ENCODE assay signal across 9 cellular contexts in genomic region chr20:63627700-63628245, GRCh38. TPM values are rescaled to one million over a fixed set of nuclear protein-coding genes. Genes with fewer than 3 reads are reported as not detected.
DNase-seq lines count a peak whose midpoint lies in the region; ATAC-seq, FAIRE-seq and TF ChIP-seq lines count a peak whose summit lies in the region.
"Had no signal": no experiment of that assay in that cellular context is flagged by ENCODE, and none has a peak within 500 bp of the region (broad histone marks: within the 10 kb centered on the region; RNA-seq: fewer than 3 reads in every experiment).

No MANE protein-coding gene starts in this region.

- H3K79me2 ChIP-seq in HepG2 (ENCODE audit: insufficient read depth, low read length) = peaks cover 26% of the 10 kb centered on the region

- peak; percentile 52 for ATAC-seq in HepG2
- ATAC-seq in thoracic aorta (ENCODE audit: insufficient number of reproducible peaks, low FRiP score, low read depth) = no peak

- H3K27me3 Mint-ChIP-seq in T-helper 2 cell treated with Interferon-gamma antibody and Interleukin-4, amounts not matched to agents 5 μg/mL and 100 μg/mL, for 36 hours (ENCODE audit: low read depth) = no peaks in the 10 kb centered on the region

- CTCF ChIA-PET in HepG2 (lab: Yijun Ruan, JAX; ENCODE audit: low intra/inter-chr PET ratio, low total read pairs) = no interaction called here

- FAIRE-seq in HepG2 (lab: Jason Lieb, UNC) = no peak
- FAIRE-seq: A204.1 had no signal

- H3K27ac Mint-ChIP-seq in T-helper 2 cell treated with Interferon-gamma antibody and Interleukin-4, amounts not matched to agents 5 μg/mL and 100 μg/mL, for 36 hours = peak overlapping the region; percentile 97

- H3K27ac ChIP-seq in brain microvascular endothelial cell (peak overlapping the region; percentile 92), HepG2 (ENCODE audit: extremely low read length, insufficient read depth, low read length) (peak overlapping the region; percentile 75), thoracic aorta (peak overlapping the region in 1 of 2 donors; percentile 95)

- no peak for TF ChIP-seq CTCF in brain microvascular endothelial cell (IDR thresholded peaks at IDR 0.05; ENCODE audit: low read depth, low read length, missing control alignments)
- no peak for TF ChIP-seq CTCF in HepG2 (CRISPR knock-in tag; IDR thresholded peaks at IDR 0.05)
- no peak for TF ChIP-seq CTCF in thoracic aorta (IDR thresholded peaks at IDR 0.05)

- POLR2A ChIA-PET in HepG2 (lab: Yijun Ruan, JAX) = interaction anchor here (0.6 to 4.6 kb wide), 28 partner anchors 9 to 1259 kb away, joined by 3 to 45 read pairs (median 4); partner anchors contain the start of genes ARFRP1, C20orf204, HELZ2 and PPDPF

- H3K36me3 Mint-ChIP-seq in T-helper 2 cell treated with Interferon-gamma antibody and Interleukin-4, amounts not matched to agents 5 μg/mL and 100 μg/mL, for 36 hours (ENCODE audit: low read depth) = peaks cover 15% of the 10 kb centered on the region

- in situ Hi-C loops in brain microvascular endothelial cell (cut with HindIII; ENCODE audit: low pct_ligation_motif_present, low sequenced_read_pairs) = no loop called here
- in situ Hi-C loops in HepG2 (cut with HindIII; ENCODE audit: extremely low pct_ligation_motif_present, low pct_unique_long_range_greater_than_20kb) = no loop called here

- peak overlapping the region; percentile 87 for H3K4me3 ChIP-seq in brain microvascular endothelial cell (ENCODE audit: low read depth, low read length)
- peak overlapping the region; percentile 77 to 100 (median 98) for H3K4me3 ChIP-seq in HepG2 (replicated peaks in 1 of 3; ENCODE audit: insufficient read depth in 1 of 3, low read depth in 2 of 3, low read length in 3 of 3)
- peak overlapping the region; percentile 99 for H3K4me3 ChIP-seq in thoracic aorta

- peak overlapping the region; percentile 99 for H3K4me2 ChIP-seq in HepG2 (ENCODE audit: low read depth, low read length)

- peaks cover 16% of the 10 kb centered on the region for H3K4me1 Mint-ChIP-seq in T-helper 2 cell treated with Interferon-gamma antibody and Interleukin-4, amounts not matched to agents 5 μg/mL and 100 μg/mL, for 36 hours (ENCODE audit: low read depth)

- peak overlapping the region; percentile 94 for H3K9ac ChIP-seq in HepG2 (ENCODE audit: insufficient read depth, low read depth, low read length)

- intact Hi-C loops in HepG2 (cut with micrococcal nuclease; ENCODE audit: unreplicated experiment) = loop anchor here (1.0 to 5.0 kb wide), 3 partner anchors 31 to 90 kb away; partner anchors contain the start of genes PTK6 and RTEL1

- no peak for TF ChIP-seq POLR2A in HepG2 (IDR thresholded peaks at IDR 0.05; ENCODE audit: insufficient read depth in 1 of 2, low read depth in 2 of 2, low read length in 2 of 2)

- no peaks in the 10 kb centered on the region for H3K9me3 ChIP-seq in HepG2 (ENCODE audit: low read length)
- no peaks in the 10 kb centered on the region for H3K9me3 ChIP-seq in thoracic aorta

- H2AFZ ChIP-seq in HepG2 (ENCODE audit: low read length) = peak overlapping the region; percentile 38

- TF ChIP-seq RAD21 in HepG2 (CRISPR knock-in tag; IDR thresholded peaks at IDR 0.05) = no peak

- peak overlapping the region; percentile 98 for H3K4me3 Mint-ChIP-seq in T-helper 2 cell treated with Interferon-gamma antibody and Interleukin-4, amounts not matched to agents 5 μg/mL and 100 μg/mL, for 36 hours

- DNase-seq in T-helper 2 cell treated with Interferon-gamma antibody and Interleukin-4, amounts not matched to agents 5 μg/mL and 100 μg/mL, for 36 hours (ENCODE audit: low spot score) = no peak
- DNase-seq in T-helper 2 cell = no peak
- no peak for DNase-seq in brain microvascular endothelial cell
- DNase-seq in HepG2 (ENCODE audit: low spot score) = no peak
- DNase-seq in thoracic aorta (ENCODE audit: low spot score) = no peak
- no peak for DNase-seq in NCI-H2107 treated with DMSO at 0.1 percent for 48 hours (lab: John Stamatoyannopoulos, UW; ENCODE audit: unreplicated experiment)
- no peak for DNase-seq in GDM1 (lab: John Stamatoyannopoulos, UW)
- no peak for DNase-seq in GOT3 (lab: John Stamatoyannopoulos, UW)

- WGBS in HepG2 (ENCODE audit: low lambda C conversion rate) = 2% methylated on average over 32 of the region's 32 CpGs

- no peak for TF ChIP-seq EP300 in HepG2 (IDR thresholded peaks at IDR 0.05; ENCODE audit: low read depth in 2 of 2, low read length in 2 of 2)
- TF ChIP-seq EP300 in HepG2 (CRISPR knock-in tag; IDR thresholded peaks at IDR 0.05; ENCODE audit: borderline replicate concordance) = no peak

- H3K9me3 Mint-ChIP-seq in T-helper 2 cell treated with Interferon-gamma antibody and Interleukin-4, amounts not matched to agents 5 μg/mL and 100 μg/mL, for 36 hours = no peaks in the 10 kb centered on the region

- H3K27me3 ChIP-seq in brain microvascular endothelial cell (replicated peaks) (no peaks in the 10 kb centered on the region), HepG2 (ENCODE audit: control insufficient read depth in 1 of 2, insufficient read depth in 2 of 2, low read length in 2 of 2) (no peaks in the 10 kb centered on the region; a peak in 1 of 5 replicates), thoracic aorta (replicated peaks; ENCODE audit: insufficient read depth) (no peaks in the 10 kb centered on the region)

- H3K36me3 ChIP-seq in brain microvascular endothelial cell (replicated peaks) (no peaks in the 10 kb centered on the region), HepG2 (replicated peaks in 1 of 2; ENCODE audit: control insufficient read depth in 1 of 2, insufficient read depth in 2 of 2, low read length in 2 of 2) (no peaks in the 10 kb centered on the region; a peak in 1 of 5 replicates), thoracic aorta (no peaks in the 10 kb centered on the region)

- H4K20me1 ChIP-seq in HepG2 (ENCODE audit: insufficient read depth, low read length) = no peaks in the 10 kb centered on the region

- H3K4me1 ChIP-seq in HepG2 (ENCODE audit: insufficient read depth, low read length) (peaks cover 51% of the 10 kb centered on the region), thoracic aorta (ENCODE audit: control insufficient read depth in 1 of 2, low read depth in 2 of 2) (peaks cover 5 to 18% of the 10 kb centered on the region in 2 donors)

- no TSS peak for BruUV-seq in HepG2 (replicated peaks; lab: Mats Ljungman, UMichigan)

RNA-seq across cellular contexts. Expression of gene GMEB2, which starts 0.9 kb away (rescaled TPM):
- total RNA-seq in HepG2 (2016; rRNA removed; fragmentation: Illumina TruSeq; extraction: Trizol) (11.6 and 12.4 TPM in 2 replicates), thoracic aorta (10 to 100 TPM; 10.0 to 14.7 TPM)
- 2.2 and 2.3 TPM in 2 replicates for total RNA-seq in HepG2 (2016; cell fraction: cytosol; rRNA removed; fragmentation: Illumina TruSeq; extraction: Trizol; ENCODE audit: low read depth)
- total RNA-seq in HepG2 (2016; cell fraction: insoluble cytoplasmic fraction; rRNA removed; fragmentation: Illumina TruSeq; extraction: Trizol) = 9.6 and 12.4 TPM in 2 replicates
- total RNA-seq in HepG2 (2016; cell fraction: membrane; rRNA removed; fragmentation: Illumina TruSeq; extraction: Trizol) = 6.9 and 7.8 TPM in 2 replicates
- total RNA-seq in HepG2 (2016; cell fraction: nucleus; rRNA removed; fragmentation: Illumina TruSeq; extraction: Trizol) = 7.8 and 10.3 TPM in 2 replicates
- 10.6 and 11.5 TPM in 2 replicates for polyA plus RNA-seq in HepG2 (2011; rRNA removed)
- polyA plus RNA-seq in HepG2 (2011; cell fraction: cytosol; rRNA removed) = 8.5 and 9.9 TPM in 2 replicates
- 20.2 and 24.4 TPM in 2 replicates for polyA plus RNA-seq in HepG2 (2011; cell fraction: nucleus; rRNA removed)
- polyA plus RNA-seq in HepG2 (2012) = 6.9 and 8.7 TPM in 2 replicates
- polyA plus RNA-seq in HepG2 (2016; cell fraction: cytosol; fragmentation: Illumina TruSeq; extraction: Trizol; ENCODE audit: low read depth) = 1.5 TPM in 2 replicates
- polyA plus RNA-seq in HepG2 (2016; cell fraction: insoluble cytoplasmic fraction; fragmentation: Illumina TruSeq; extraction: Trizol; ENCODE audit: low read depth) = 9.6 and 12.8 TPM in 2 replicates
- polyA plus RNA-seq in HepG2 (2016; cell fraction: membrane; fragmentation: Illumina TruSeq; extraction: Trizol; ENCODE audit: low read depth) = 3.9 and 4.4 TPM in 2 replicates
- polyA plus RNA-seq in HepG2 (2016; cell fraction: nucleus; fragmentation: Illumina TruSeq; extraction: Trizol; ENCODE audit: insufficient read depth, low read depth) = 17.0 TPM in 2 replicates
- polyA minus RNA-seq in HepG2 (2011; rRNA and poly(A)+ RNA removed; ENCODE audit: low replicate concordance) = 9.4 and 15.1 TPM in 2 replicates
- 6.5 and 6.7 TPM in 2 replicates for polyA minus RNA-seq in HepG2 (2011; cell fraction: cytosol; rRNA and poly(A)+ RNA removed)
- 5.6 and 6.2 TPM in 2 replicates for polyA minus RNA-seq in HepG2 (2011; cell fraction: nucleus; rRNA and poly(A)+ RNA removed)

RNA-seq across cellular contexts. Expression of gene STMN3, which starts 25.5 kb away (rescaled TPM):
- 28.1 and 48.3 TPM in 2 replicates for total RNA-seq in HepG2 (2016; rRNA removed; fragmentation: Illumina TruSeq; extraction: Trizol)
- 9.7 and 10.6 TPM in 2 replicates for total RNA-seq in HepG2 (2016; cell fraction: cytosol; rRNA removed; fragmentation: Illumina TruSeq; extraction: Trizol; ENCODE audit: low read depth)
- total RNA-seq in HepG2 (2016; cell fraction: insoluble cytoplasmic fraction; rRNA removed; fragmentation: Illumina TruSeq; extraction: Trizol) = 26.7 and 50.6 TPM in 2 replicates
- total RNA-seq in HepG2 (2016; cell fraction: membrane; rRNA removed; fragmentation: Illumina TruSeq; extraction: Trizol) = 20.0 and 20.9 TPM in 2 replicates
- 36.8 and 43.1 TPM in 2 replicates for total RNA-seq in HepG2 (2016; cell fraction: nucleus; rRNA removed; fragmentation: Illumina TruSeq; extraction: Trizol)
- polyA plus RNA-seq in HepG2 (2011; rRNA removed) = 21.0 and 28.5 TPM in 2 replicates
- 22.7 and 33.5 TPM in 2 replicates for polyA plus RNA-seq in HepG2 (2011; cell fraction: cytosol; rRNA removed)
- polyA plus RNA-seq in HepG2 (2011; cell fraction: nucleus; rRNA removed) = 98.2 and 123 TPM in 2 replicates
- polyA plus RNA-seq in HepG2 (2012) = 13.1 and 18.3 TPM in 2 replicates
- 10.7 and 12.2 TPM in 2 replicates for polyA plus RNA-seq in HepG2 (2016; cell fraction: cytosol; fragmentation: Illumina TruSeq; extraction: Trizol; ENCODE audit: low read depth)
- polyA plus RNA-seq in HepG2 (2016; cell fraction: insoluble cytoplasmic fraction; fragmentation: Illumina TruSeq; extraction: Trizol; ENCODE audit: low read depth) = 28.3 and 29.5 TPM in 2 replicates
- 16.2 and 16.7 TPM in 2 replicates for polyA plus RNA-seq in HepG2 (2016; cell fraction: membrane; fragmentation: Illumina TruSeq; extraction: Trizol; ENCODE audit: low read depth)
- polyA plus RNA-seq in HepG2 (2016; cell fraction: nucleus; fragmentation: Illumina TruSeq; extraction: Trizol; ENCODE audit: insufficient read depth, low read depth) = 84.0 and 90.0 TPM in 2 replicates
- polyA minus RNA-seq in HepG2 (2011; rRNA and poly(A)+ RNA removed; ENCODE audit: low replicate concordance) = 1.7 and 23.2 TPM in 2 replicates
- 8.5 and 11.0 TPM in 2 replicates for polyA minus RNA-seq in HepG2 (2011; cell fraction: cytosol; rRNA and poly(A)+ RNA removed)
- 3.3 and 5.6 TPM in 2 replicates for polyA minus RNA-seq in HepG2 (2011; cell fraction: nucleus; rRNA and poly(A)+ RNA removed)
- 10 to 100 TPM; 14.4 to 17.8 TPM for total RNA-seq in thoracic aorta

RNA-seq across cellular contexts. Expression of gene RTEL1, which starts 30.3 kb away (rescaled TPM):
- 10.9 and 21.8 TPM in 2 replicates for total RNA-seq in HepG2 (2016; rRNA removed; fragmentation: Illumina TruSeq; extraction: Trizol)
- total RNA-seq in HepG2 (2016; cell fraction: cytosol; rRNA removed; fragmentation: Illumina TruSeq; extraction: Trizol; ENCODE audit: low read depth) = 1.6 and 2.4 TPM in 2 replicates
- total RNA-seq in HepG2 (2016; cell fraction: insoluble cytoplasmic fraction; rRNA removed; fragmentation: Illumina TruSeq; extraction: Trizol) = 8.3 and 23.6 TPM in 2 replicates
- total RNA-seq in HepG2 (2016; cell fraction: membrane; rRNA removed; fragmentation: Illumina TruSeq; extraction: Trizol) = 4.7 and 6.3 TPM in 2 replicates
- total RNA-seq in HepG2 (2016; cell fraction: nucleus; rRNA removed; fragmentation: Illumina TruSeq; extraction: Trizol) = 34.3 and 37.2 TPM in 2 replicates
- 29.5 and 36.4 TPM in 2 replicates for polyA plus RNA-seq in HepG2 (2011; rRNA removed)
- polyA plus RNA-seq in HepG2 (2011; cell fraction: cytosol; rRNA removed) = 3.8 and 9.1 TPM in 2 replicates
- 268 and 385 TPM in 2 replicates for polyA plus RNA-seq in HepG2 (2011; cell fraction: nucleus; rRNA removed)
- polyA plus RNA-seq in HepG2 (2012) = 16.7 and 17.6 TPM in 2 replicates
- polyA plus RNA-seq in HepG2 (2016; cell fraction: cytosol; fragmentation: Illumina TruSeq; extraction: Trizol; ENCODE audit: low read depth) = 1.9 TPM in 2 replicates
- polyA plus RNA-seq in HepG2 (2016; cell fraction: insoluble cytoplasmic fraction; fragmentation: Illumina TruSeq; extraction: Trizol; ENCODE audit: low read depth) = 8.6 and 15.7 TPM in 2 replicates
- 4.9 and 5.5 TPM in 2 replicates for polyA plus RNA-seq in HepG2 (2016; cell fraction: membrane; fragmentation: Illumina TruSeq; extraction: Trizol; ENCODE audit: low read depth)
- polyA plus RNA-seq in HepG2 (2016; cell fraction: nucleus; fragmentation: Illumina TruSeq; extraction: Trizol; ENCODE audit: insufficient read depth, low read depth) = 117 and 129 TPM in 2 replicates
- polyA minus RNA-seq in HepG2 (2011; rRNA and poly(A)+ RNA removed; ENCODE audit: low replicate concordance) = 47.6 and 86.8 TPM in 2 replicates
- polyA minus RNA-seq in HepG2 (2011; cell fraction: cytosol; rRNA and poly(A)+ RNA removed) = 5.5 and 5.7 TPM in 2 replicates
- polyA minus RNA-seq in HepG2 (2011; cell fraction: nucleus; rRNA and poly(A)+ RNA removed) = 78.0 and 85.2 TPM in 2 replicates
- 100 to 1,000 TPM in 1 of 2 donors, 10 to 100 TPM in 1; 37.8 to 114 TPM for total RNA-seq in thoracic aorta

RNA-seq across cellular contexts. Expression of gene HELZ2, which starts 53.7 kb away (rescaled TPM):
- 8.4 and 10.1 TPM in 2 replicates for total RNA-seq in HepG2 (2016; rRNA removed; fragmentation: Illumina TruSeq; extraction: Trizol)
- 1.7 and 2.1 TPM in 2 replicates for total RNA-seq in HepG2 (2016; cell fraction: cytosol; rRNA removed; fragmentation: Illumina TruSeq; extraction: Trizol; ENCODE audit: low read depth)
- total RNA-seq in HepG2 (2016; cell fraction: insoluble cytoplasmic fraction; rRNA removed; fragmentation: Illumina TruSeq; extraction: Trizol) = 6.8 and 10.0 TPM in 2 replicates
- 2.8 and 4.3 TPM in 2 replicates for total RNA-seq in HepG2 (2016; cell fraction: membrane; rRNA removed; fragmentation: Illumina TruSeq; extraction: Trizol)
- 12.8 and 18.4 TPM in 2 replicates for total RNA-seq in HepG2 (2016; cell fraction: nucleus; rRNA removed; fragmentation: Illumina TruSeq; extraction: Trizol)
- polyA plus RNA-seq in HepG2 (2011; rRNA removed) = 9.6 and 16.1 TPM in 2 replicates
- polyA plus RNA-seq in HepG2 (2011; cell fraction: cytosol; rRNA removed) = 4.5 and 6.0 TPM in 2 replicates
- polyA plus RNA-seq in HepG2 (2011; cell fraction: nucleus; rRNA removed) = 39.6 and 48.2 TPM in 2 replicates
- 12.3 and 14.4 TPM in 2 replicates for polyA plus RNA-seq in HepG2 (2012)
- polyA plus RNA-seq in HepG2 (2016; cell fraction: cytosol; fragmentation: Illumina TruSeq; extraction: Trizol; ENCODE audit: low read depth) = 0.26 and 0.46 TPM in 2 replicates
- 5.2 and 6.9 TPM in 2 replicates for polyA plus RNA-seq in HepG2 (2016; cell fraction: insoluble cytoplasmic fraction; fragmentation: Illumina TruSeq; extraction: Trizol; ENCODE audit: low read depth)
- polyA plus RNA-seq in HepG2 (2016; cell fraction: membrane; fragmentation: Illumina TruSeq; extraction: Trizol; ENCODE audit: low read depth) = 0.43 and 0.84 TPM in 2 replicates
- 17.4 and 18.8 TPM in 2 replicates for polyA plus RNA-seq in HepG2 (2016; cell fraction: nucleus; fragmentation: Illumina TruSeq; extraction: Trizol; ENCODE audit: insufficient read depth, low read depth)
- 33.2 and 74.9 TPM in 2 replicates for polyA minus RNA-seq in HepG2 (2011; rRNA and poly(A)+ RNA removed; ENCODE audit: low replicate concordance)
- polyA minus RNA-seq in HepG2 (2011; cell fraction: cytosol; rRNA and poly(A)+ RNA removed) = 41.7 and 42.0 TPM in 2 replicates
- polyA minus RNA-seq in HepG2 (2011; cell fraction: nucleus; rRNA and poly(A)+ RNA removed) = 35.3 and 47.0 TPM in 2 replicates
- 10 to 100 TPM; 45.2 to 50.3 TPM for total RNA-seq in thoracic aorta
